Comparison of ENCODE assay signal across 19 cellular contexts in the genomic region with DNA sequence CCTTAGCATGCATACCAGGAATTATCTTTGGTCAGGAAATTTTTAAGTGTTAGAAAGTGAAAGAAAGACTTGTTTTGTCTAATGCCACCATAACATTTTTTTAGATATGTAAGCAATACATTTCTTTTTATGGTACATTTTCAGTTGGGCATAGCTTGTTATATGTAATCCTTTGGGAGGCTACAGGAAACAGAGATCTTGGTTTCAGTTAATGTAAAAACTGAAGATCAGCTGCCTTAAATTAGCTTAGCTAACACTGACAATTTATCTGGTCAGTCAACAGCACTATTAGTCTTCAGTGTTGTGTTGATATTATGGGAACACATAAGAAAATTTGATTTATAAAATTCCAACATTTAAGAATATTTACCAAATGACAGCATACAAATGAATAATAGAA.
"Had no signal": no experiment of that assay in that cellular context is flagged by ENCODE, and none has a peak within 500 bp of the region (broad histone marks: within the 10 kb centered on the region; RNA-seq: fewer than 3 reads in every experiment).

No MANE protein-coding gene starts in this region.

- H3K36me3 ChIP-seq: uterus had no signal

- FAIRE-seq: small intestine had no signal

- H3K9me3 ChIP-seq: left ventricle myocardium inferior, uterus had no signal

- H3K4me1 ChIP-seq: foreskin keratinocyte, left ventricle myocardium inferior, uterus had no signal

- H3K4me3 ChIP-seq: left ventricle myocardium inferior, uterus had no signal

- ATAC-seq: activated CD4-positive, alpha-beta T cell treated with anti-CD3 and anti-CD28 coated beads for 36 hours; activated T-cell treated with anti-CD3 and anti-CD28 coated beads, Interleukin-2, amount 50 U/mL, for 4 hours; foreskin keratinocyte; naive thymus-derived CD4-positive, alpha-beta T cell; sciatic nerve; stimulated activated effector memory CD8-positive, alpha-beta T cell treated with anti-CD3 and anti-CD28 coated beads, Interleukin-12 subunit alpha, Interleukin-12 subunit beta, amount 100 ng/mL, for 72 hours had no signal

- H3K27me3 ChIP-seq: foreskin keratinocyte, uterus had no signal

- DNase-seq: activated B cell treated with CpG ODN at 0.5 μM for 24 hours; activated CD4-positive, alpha-beta T cell treated with anti-CD3 and anti-CD28 coated beads for 36 hours; activated CD4-positive, alpha-beta T cell treated with anti-CD3 and anti-CD28 coated beads, Interleukin-2, amount 50 U/mL, for 4 hours; activated CD8-positive, alpha-beta memory T cell treated with anti-CD3 and anti-CD28 coated beads for 24 hours; activated CD8-positive, alpha-beta memory T cell treated with anti-CD3 and anti-CD28 coated beads, Interleukin-2, amount 50 U/mL, for 4 hours; activated naive CD4-positive, alpha-beta T cell treated with anti-CD3 and anti-CD28 coated beads for 36 hours; activated T-cell treated with anti-CD3 and anti-CD28 coated beads, Interleukin-2, amount 50 U/mL, for 4 hours; effector CD8-positive, alpha-beta T cell; foreskin keratinocyte; hippocampal formation; kidney glomerular epithelial cell; left ventricle myocardium inferior; naive thymus-derived CD4-positive, alpha-beta T cell; stimulated activated CD4-positive, alpha-beta T cell treated with anti-CD3 and anti-CD28 coated beads, Interleukin-2, amount 100 ng/mL, for 24 hours; trophoblast cell; uterus had no signal

- H3K27ac ChIP-seq: foreskin keratinocyte, left ventricle myocardium inferior, uterus had no signal
